In genomic region chr10:102602272-102603045, GRCh38 we compare ENCODE assay signal across 13 cellular contexts. TPM values are rescaled to one million over a fixed set of nuclear protein-coding genes. Genes with fewer than 3 reads are reported as not detected.
DNase-seq lines count a peak whose midpoint lies in the region; ATAC-seq and TF ChIP-seq lines count a peak whose summit lies in the region.
"Had no signal": no experiment of that assay in that cellular context is flagged by ENCODE, and none has a peak within 500 bp of the region (broad histone marks: within the 10 kb centered on the region; RNA-seq: fewer than 3 reads in every experiment).

No MANE protein-coding gene starts in this region.

- intact Hi-C loops in tibial artery (cut with DNase I; ENCODE audit: low total_unique reads), result no loop called here

- H3K4me1 Mint-ChIP-seq in neural progenitor cell, result no peaks in the 10 kb centered on the region
- H3K4me1 Mint-ChIP-seq: stimulated activated memory B cell treated with anti-CD40 and anti-IgM and Interleukin-4, amounts not matched to agents 10 μg/mL and 1 μg/mL and 100 μg/mL, for 72 hours had no signal

- TF ChIP-seq CTCF in gastroesophageal sphincter (IDR thresholded peaks at IDR 0.05) (no peak), omental fat pad (IDR thresholded peaks at IDR 0.05) (no peak), tibial artery (IDR thresholded peaks at IDR 0.05) (no peak), neural progenitor cell (IDR thresholded peaks at IDR 0.05) (no peak)

- H3K27me3 ChIP-seq in gastroesophageal sphincter, result no peaks in the 10 kb centered on the region
- H3K27me3 ChIP-seq in tibial artery, result no peaks in the 10 kb centered on the region
- no peaks in the 10 kb centered on the region for H3K27me3 ChIP-seq in neural progenitor cell

- no peak overlapping the region for H3K4me3 ChIP-seq in gastroesophageal sphincter
- no peak overlapping the region for H3K4me3 ChIP-seq in tibial artery
- no peak overlapping the region for H3K4me3 ChIP-seq in neural progenitor cell

- H3K9me3 ChIP-seq in gastroesophageal sphincter (no peaks in the 10 kb centered on the region), tibial artery (no peaks in the 10 kb centered on the region), neural progenitor cell (ENCODE audit: low read depth) (no peaks in the 10 kb centered on the region)

- H3K79me2 ChIP-seq in neural progenitor cell (ENCODE audit: low read depth), result no peaks in the 10 kb centered on the region

- no peak for TF ChIP-seq POLR2A in gastroesophageal sphincter (IDR thresholded peaks at IDR 0.05)

- H3K36me3 ChIP-seq in gastroesophageal sphincter (peaks cover 0 to 82% of the 10 kb centered on the region in 2 donors), tibial artery (peaks cover 15 to 71% (median 16%) of the 10 kb centered on the region in 3 donors), neural progenitor cell (peaks cover 5% of the 10 kb centered on the region)

- no peak for DNase-seq in omental fat pad (ENCODE audit: low spot score)
- peak in 1 of 2 donors; percentile 76 for DNase-seq in tibial artery
- no peak for DNase-seq in NCI-H69 (lab: John Stamatoyannopoulos, UW)
- no peak for DNase-seq in neural progenitor cell (ENCODE audit: low spot score)
- DNase-seq: activated naive CD4-positive, alpha-beta T cell; KBM-7; NCI-H526; nucleus accumbens had no signal

- no peak overlapping the region for H3K27ac Mint-ChIP-seq in neural progenitor cell
- H3K27ac Mint-ChIP-seq: stimulated activated memory B cell treated with anti-CD40 and anti-IgM and Interleukin-4, amounts not matched to agents 10 μg/mL and 1 μg/mL and 100 μg/mL, for 72 hours had no signal

- no peaks in the 10 kb centered on the region for H4K20me1 ChIP-seq in neural progenitor cell (ENCODE audit: low read depth)

- peak; percentile 78 for ATAC-seq in gastroesophageal sphincter
- ATAC-seq in omental fat pad (ENCODE audit: low FRiP score), result peak; percentile 54
- ATAC-seq in HG02798 (IDR thresholded peaks at IDR 0.05; ENCODE audit: poor library complexity, unreplicated experiment), result no peak
- ATAC-seq in GM19455 (IDR thresholded peaks at IDR 0.05; ENCODE audit: unreplicated experiment), result no peak
- ATAC-seq: stimulated activated memory B cell treated with anti-CD40 and anti-IgM and Interleukin-4, amounts not matched to agents 10 μg/mL and 1 μg/mL and 100 μg/mL, for 72 hours had no signal

- no peak overlapping the region for H3K4me2 ChIP-seq in neural progenitor cell

- TF ChIP-seq EP300 in gastroesophageal sphincter (IDR thresholded peaks at IDR 0.05), result no peak

- no peaks in the 10 kb centered on the region for H3F3A ChIP-seq in neural progenitor cell (ENCODE audit: low read depth)

- peaks cover 0 to 67% (median 24%) of the 10 kb centered on the region in 3 donors for H3K4me1 ChIP-seq in gastroesophageal sphincter
- peaks cover 0 to 26% (median 3%) of the 10 kb centered on the region in 4 donors for H3K4me1 ChIP-seq in tibial artery
- H3K4me1 ChIP-seq in neural progenitor cell, result no peaks in the 10 kb centered on the region

- peaks cover 8% of the 10 kb centered on the region for H3K27me3 Mint-ChIP-seq in neural progenitor cell (ENCODE audit: insufficient read depth, low read depth)
- H3K27me3 Mint-ChIP-seq: stimulated activated memory B cell treated with anti-CD40 and anti-IgM and Interleukin-4, amounts not matched to agents 10 μg/mL and 1 μg/mL and 100 μg/mL, for 72 hours had no signal

- WGBS in adipose tissue, 3 donors, result 55 to 74% (median 66%) methylated on average over 4 of the region's 4 CpGs
- 47 to 82% methylated on average over 2 to 4 of the region's 4 CpGs for WGBS in gastroesophageal sphincter (ENCODE audit: low coverage in 1 of 2), 2 donors

- H3K9me3 Mint-ChIP-seq in neural progenitor cell, result no peaks in the 10 kb centered on the region
- H3K9me3 Mint-ChIP-seq: stimulated activated memory B cell treated with anti-CD40 and anti-IgM and Interleukin-4, amounts not matched to agents 10 μg/mL and 1 μg/mL and 100 μg/mL, for 72 hours had no signal

- H3K4me3 Mint-ChIP-seq in neural progenitor cell, result no peak overlapping the region
- H3K4me3 Mint-ChIP-seq: stimulated activated memory B cell treated with anti-CD40 and anti-IgM and Interleukin-4, amounts not matched to agents 10 μg/mL and 1 μg/mL and 100 μg/mL, for 72 hours had no signal

- H2AFZ ChIP-seq in neural progenitor cell (replicated peaks), result no peak overlapping the region

- no peak overlapping the region for H3K9ac ChIP-seq in neural progenitor cell

- H3K36me3 Mint-ChIP-seq in neural progenitor cell, result peaks cover 23% of the 10 kb centered on the region

- H3K27ac ChIP-seq in adipose tissue (ENCODE audit: low read depth, low read length) (peak overlapping the region; percentile 21), gastroesophageal sphincter (peak overlapping the region; percentile 30 to 69 (median 65)), tibial artery (peak overlapping the region; percentile 47 to 51), neural progenitor cell (no peak overlapping the region)

RNA-seq across cellular contexts. Expression of gene TRIM8, which starts 41.8 kb away (rescaled TPM):
- polyA plus RNA-seq in adipose tissue, result 100 to 1,000 TPM in 2 of 3 donors, 10 to 100 TPM in 1; 76.1 to 174 (median 115) TPM
- 100 to 1,000 TPM in 3 of 4 donors, 10 to 100 TPM in 1; 96.7 to 171 (median 131) TPM for total RNA-seq in gastroesophageal sphincter
- total RNA-seq in omental fat pad, result 100 to 1,000 TPM in 3 of 4 donors, 10 to 100 TPM in 1; 58.2 to 121 (median 103) TPM
- total RNA-seq in neural progenitor cell (ENCODE audit: low replicate concordance), result 31.4 and 33.8 TPM in 2 replicates

Comparison
In these comparisons a context has a peak if more than half of its experiments do, and no peak if none do; other contexts are left out.
1. ATAC-seq: peak in gastroesophageal sphincter (single experiment) and omental fat pad (single experiment); none in HG02798 (single experiment) and GM19455 (single experiment).